16 cellular contexts compared by ENCODE assay signal in the genomic region with DNA sequence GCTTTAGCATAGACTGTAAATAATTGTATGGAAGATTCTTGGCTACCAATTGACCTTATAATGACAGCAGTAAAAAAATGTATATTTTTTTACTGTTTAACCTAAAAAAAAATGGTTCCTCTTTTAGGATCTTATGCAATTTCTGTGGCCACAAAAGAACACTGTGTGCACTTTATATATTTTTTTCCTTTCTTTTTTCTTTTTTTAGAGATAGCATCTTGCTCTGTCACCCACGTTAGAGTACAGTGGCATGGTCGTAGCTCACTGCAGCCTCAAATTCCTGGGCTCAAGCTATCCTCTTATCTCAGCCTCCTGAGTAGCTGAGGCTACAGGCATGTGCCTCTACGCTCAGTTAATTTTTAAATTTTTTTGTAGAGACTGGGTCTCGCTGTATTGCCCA.
"Had no signal": no experiment of that assay in that cellular context is flagged by ENCODE, and none has a peak within 500 bp of the region (broad histone marks: within the 10 kb centered on the region; RNA-seq: fewer than 3 reads in every experiment).

No MANE protein-coding gene starts in this region.

- H3K27ac ChIP-seq: thyroid gland had no signal

- H3K36me3 ChIP-seq: thyroid gland had no signal

- DNase-seq: activated CD4-positive, alpha-beta T cell treated with anti-CD3 and anti-CD28 coated beads, Interleukin-2, amount 50 U/mL, for 4 hours; activated naive CD4-positive, alpha-beta T cell treated with anti-CD3 and anti-CD28 coated beads for 36 hours; activated naive CD8-positive, alpha-beta T cell treated with anti-CD3 and anti-CD28 coated beads, Interleukin-2, amount 50 U/mL, for 24 hours; aorta; cortex of kidney; effector memory CD4-positive, alpha-beta T cell; foreskin fibroblast; glutamatergic neuron; left ventricle myocardium superior; mesenchymal stem cell; retina; stimulated activated CD4-positive, alpha-beta T cell treated with anti-CD3 and anti-CD28 coated beads, Interleukin-12 subunit alpha, Interleukin-12 subunit beta, amount 100 ng/mL, for 4 hours; stimulated activated CD4-positive, alpha-beta T cell treated with anti-CD3 and anti-CD28 coated beads, Interleukin-2, amount 100 ng/mL, for 24 hours; thyroid gland had no signal

- H3K4me3 ChIP-seq: thyroid gland had no signal

- H3K9me3 ChIP-seq: thyroid gland had no signal

- ATAC-seq: activated CD4-positive, CD25-positive, alpha-beta regulatory T cell treated with anti-CD3 and anti-CD28 coated beads, Interleukin-2, amount 50 U/mL, for 24 hours; activated naive CD8-positive, alpha-beta T cell treated with anti-CD3 and anti-CD28 coated beads, Interleukin-2, amount 50 U/mL, for 24 hours; left ventricle myocardium superior; natural killer cell treated with Interleukin-12 subunit alpha and Interleukin-12 subunit beta and Interleukin-15 and Interleukin-18, amount 100 ng/mL, for 72 hours had no signal

- H3K4me1 ChIP-seq: thyroid gland had no signal
